Comparison of ENCODE assay signal across 1 cellular context in the genomic region with DNA sequence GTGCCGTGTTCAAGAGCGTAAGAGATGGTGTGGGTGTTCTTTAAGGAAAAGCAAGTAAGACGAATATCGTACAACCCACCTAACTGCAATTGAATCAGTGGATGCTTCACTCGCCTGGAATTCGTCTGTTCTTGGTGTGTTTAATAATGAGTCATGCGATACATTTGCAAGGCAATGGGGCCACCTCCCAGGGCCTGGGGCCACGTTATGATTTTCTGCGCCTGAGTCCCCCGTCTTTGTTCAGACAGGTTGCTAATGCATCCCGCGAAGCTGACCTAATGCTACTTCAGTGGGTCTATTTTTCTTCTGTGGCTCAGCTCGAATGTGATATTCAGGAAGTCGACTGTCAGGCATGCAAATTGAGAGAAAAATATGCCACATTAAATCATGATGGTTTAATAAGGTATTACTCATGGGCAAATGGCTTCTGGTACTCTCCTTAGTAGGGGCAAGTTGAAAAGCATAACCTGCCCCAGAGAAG.
TF ChIP-seq lines count a peak whose summit lies in the region.

No MANE protein-coding gene starts in this region.

TF ChIP-seq in HEK293, 187 proteins besides CTCF, POLR2A, EP300 and RAD21:
- TF ChIP-seq REST (tag by site-specific recombination; IDR thresholded peaks at IDR 0.05) (no peak), BCL6B (tag by site-specific recombination; IDR thresholded peaks at IDR 0.05) (no peak), TRIM28 (IDR thresholded peaks at IDR 0.05; ENCODE audit: borderline replicate concordance, low read length) (no peak), SP3 (tag by site-specific recombination; IDR thresholded peaks at IDR 0.05) (no peak), ZNF623 (tag by site-specific recombination; IDR thresholded peaks at IDR 0.05) (peak; percentile 48), ZNF530 (tag by site-specific recombination; IDR thresholded peaks at IDR 0.05; ENCODE audit: low read depth) (no peak), ZNF48 (tag by site-specific recombination; IDR thresholded peaks at IDR 0.05) (no peak), OSR2 (tag by site-specific recombination; IDR thresholded peaks at IDR 0.05) (peak; percentile 79), ZNF747 (tag by site-specific recombination; IDR thresholded peaks at IDR 0.05) (no peak), ZNF335 (tag by site-specific recombination; conservative IDR thresholded peaks at IDR 0.05) (peak; percentile 41; the same call in 1 of the 2 replicates), ZNF664 (tag by site-specific recombination; IDR thresholded peaks at IDR 0.05) (no peak), ZBTB21 (tag by site-specific recombination; IDR thresholded peaks at IDR 0.05) (0 out of 2 replicates have a peak, but pooled peaks have one; percentile 26), PRDM1 (tag by site-specific recombination; IDR thresholded peaks at IDR 0.05) (no peak), ZNF18 (tag by site-specific recombination; IDR thresholded peaks at IDR 0.05) (no peak), ZNF677 (tag by site-specific recombination; IDR thresholded peaks at IDR 0.05) (no peak), ZXDB (tag by site-specific recombination; IDR thresholded peaks at IDR 0.05) (no peak), HOXC10 (CRISPR knock-in tag; IDR thresholded peaks at IDR 0.05) (no peak), ZNF404 (tag by site-specific recombination; IDR thresholded peaks at IDR 0.05) (no peak), ZFP69B (tag by site-specific recombination; IDR thresholded peaks at IDR 0.05) (0 out of 2 replicates have a peak, but pooled peaks have one; percentile 51), ZFHX2 (tag by site-specific recombination; conservative IDR thresholded peaks at IDR 0.05) (0 out of 2 replicates have a peak, but pooled peaks have one; percentile 12), SCRT2 (tag by site-specific recombination; IDR thresholded peaks at IDR 0.05) (0 out of 2 replicates have a peak, but pooled peaks have one; percentile 16), ZNF302 (tag by site-specific recombination; IDR thresholded peaks at IDR 0.05; ENCODE audit: low read depth) (no peak), GLIS1 (tag by site-specific recombination; IDR thresholded peaks at IDR 0.05) (peak; percentile 78), ZNF394 (tag by site-specific recombination; IDR thresholded peaks at IDR 0.05; ENCODE audit: borderline replicate concordance) (peak; percentile 26; the same call in 1 of the 2 replicates), SP7 (tag by site-specific recombination; IDR thresholded peaks at IDR 0.05) (peak; percentile 60), ZEB2 (tag by site-specific recombination; IDR thresholded peaks at IDR 0.05) (peak; percentile 32; the same call in 1 of the 2 replicates), ZBTB26 (tag by site-specific recombination; optimal IDR thresholded peaks at IDR 0.05) (no peak), ZNF548 (tag by site-specific recombination; IDR thresholded peaks at IDR 0.05) (no peak), ZNF398 (tag by site-specific recombination; IDR thresholded peaks at IDR 0.05) (no peak), IKZF3 (tag by site-specific recombination; IDR thresholded peaks at IDR 0.05) (no peak), ZNF629 (tag by site-specific recombination; IDR thresholded peaks at IDR 0.05) (peak; percentile 66), PRDM10 (tag by site-specific recombination; IDR thresholded peaks at IDR 0.05) (peak; percentile 14; the same call in 1 of the 2 replicates), ZNF366 (tag by site-specific recombination; conservative IDR thresholded peaks at IDR 0.05) (no peak), ZNF596 (tag by site-specific recombination; IDR thresholded peaks at IDR 0.05) (no peak), KLF8 (tag by site-specific recombination; IDR thresholded peaks at IDR 0.05) (0 out of 2 replicates have a peak, but pooled peaks have one; percentile 17), ZBTB20 (tag by site-specific recombination; IDR thresholded peaks at IDR 0.05) (no peak)
- TF ChIP-seq, protein P1, sequence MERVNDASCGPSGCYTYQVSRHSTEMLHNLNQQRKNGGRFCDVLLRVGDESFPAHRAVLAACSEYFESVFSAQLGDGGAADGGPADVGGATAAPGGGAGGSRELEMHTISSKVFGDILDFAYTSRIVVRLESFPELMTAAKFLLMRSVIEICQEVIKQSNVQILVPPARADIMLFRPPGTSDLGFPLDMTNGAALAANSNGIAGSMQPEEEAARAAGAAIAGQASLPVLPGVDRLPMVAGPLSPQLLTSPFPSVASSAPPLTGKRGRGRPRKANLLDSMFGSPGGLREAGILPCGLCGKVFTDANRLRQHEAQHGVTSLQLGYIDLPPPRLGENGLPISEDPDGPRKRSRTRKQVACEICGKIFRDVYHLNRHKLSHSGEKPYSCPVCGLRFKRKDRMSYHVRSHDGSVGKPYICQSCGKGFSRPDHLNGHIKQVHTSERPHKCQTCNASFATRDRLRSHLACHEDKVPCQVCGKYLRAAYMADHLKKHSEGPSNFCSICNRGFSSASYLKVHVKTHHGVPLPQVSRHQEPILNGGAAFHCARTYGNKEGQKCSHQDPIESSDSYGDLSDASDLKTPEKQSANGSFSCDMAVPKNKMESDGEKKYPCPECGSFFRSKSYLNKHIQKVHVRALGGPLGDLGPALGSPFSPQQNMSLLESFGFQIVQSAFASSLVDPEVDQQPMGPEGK (tag by site-specific recombination; IDR thresholded peaks at IDR 0.05), result peak; percentile 67
TF ChIP-seq in HEK293: peak in this region for 15.
